Comparison of ENCODE assay signal across 1 cellular context in genomic region chr21:34887729-34888568, GRCh38.
TF ChIP-seq lines count a peak whose summit lies in the region.

No MANE protein-coding gene starts in this region.

TF ChIP-seq in WTC11, 78 proteins besides CTCF, POLR2A, EP300 and RAD21 (continued from another document):
- TF ChIP-seq, protein P1, sequence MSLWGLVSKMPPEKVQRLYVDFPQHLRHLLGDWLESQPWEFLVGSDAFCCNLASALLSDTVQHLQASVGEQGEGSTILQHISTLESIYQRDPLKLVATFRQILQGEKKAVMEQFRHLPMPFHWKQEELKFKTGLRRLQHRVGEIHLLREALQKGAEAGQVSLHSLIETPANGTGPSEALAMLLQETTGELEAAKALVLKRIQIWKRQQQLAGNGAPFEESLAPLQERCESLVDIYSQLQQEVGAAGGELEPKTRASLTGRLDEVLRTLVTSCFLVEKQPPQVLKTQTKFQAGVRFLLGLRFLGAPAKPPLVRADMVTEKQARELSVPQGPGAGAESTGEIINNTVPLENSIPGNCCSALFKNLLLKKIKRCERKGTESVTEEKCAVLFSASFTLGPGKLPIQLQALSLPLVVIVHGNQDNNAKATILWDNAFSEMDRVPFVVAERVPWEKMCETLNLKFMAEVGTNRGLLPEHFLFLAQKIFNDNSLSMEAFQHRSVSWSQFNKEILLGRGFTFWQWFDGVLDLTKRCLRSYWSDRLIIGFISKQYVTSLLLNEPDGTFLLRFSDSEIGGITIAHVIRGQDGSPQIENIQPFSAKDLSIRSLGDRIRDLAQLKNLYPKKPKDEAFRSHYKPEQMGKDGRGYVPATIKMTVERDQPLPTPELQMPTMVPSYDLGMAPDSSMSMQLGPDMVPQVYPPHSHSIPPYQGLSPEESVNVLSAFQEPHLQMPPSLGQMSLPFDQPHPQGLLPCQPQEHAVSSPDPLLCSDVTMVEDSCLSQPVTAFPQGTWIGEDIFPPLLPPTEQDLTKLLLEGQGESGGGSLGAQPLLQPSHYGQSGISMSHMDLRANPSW (CRISPR knock-in tag; conservative IDR thresholded peaks at IDR 0.05; ENCODE audit: low read depth), result no peak
- TF ChIP-seq, protein P2, sequence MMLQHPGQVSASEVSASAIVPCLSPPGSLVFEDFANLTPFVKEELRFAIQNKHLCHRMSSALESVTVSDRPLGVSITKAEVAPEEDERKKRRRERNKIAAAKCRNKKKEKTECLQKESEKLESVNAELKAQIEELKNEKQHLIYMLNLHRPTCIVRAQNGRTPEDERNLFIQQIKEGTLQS (CRISPR knock-in tag; conservative IDR thresholded peaks at IDR 0.05), result no peak
- TF ChIP-seq ATF6 (CRISPR knock-in tag; IDR thresholded peaks at IDR 0.05), result no peak
- TF ChIP-seq ZNF317 (CRISPR knock-in tag; IDR thresholded peaks at IDR 0.05; ENCODE audit: borderline replicate concordance, low read depth), result no peak
